ENCODE assay signal across 8 cellular contexts in genomic region chr3:14452676-14453367, GRCh38. TPM values are rescaled to one million over a fixed set of nuclear protein-coding genes. Genes with fewer than 3 reads are reported as not detected.
DNase-seq lines count a peak whose midpoint lies in the region; ATAC-seq and TF ChIP-seq lines count a peak whose summit lies in the region.

No MANE protein-coding gene starts in this region.

- H3K27me3 ChIP-seq in HCT116 (ENCODE audit: insufficient read depth, low read length) (no peaks in the 10 kb centered on the region), cardiac muscle cell (no peaks in the 10 kb centered on the region), HAP-1 (ENCODE audit: low read depth) (no peaks in the 10 kb centered on the region)

- H3K4me3 ChIP-seq in HCT116 (replicated peaks in 1 of 2; ENCODE audit: low read depth in 1 of 2, low read length in 2 of 2): peak overlapping the region in 1 of 2 experiments; percentile 27; a peak in 2 of 4 replicates
- no peak overlapping the region for H3K4me3 ChIP-seq in cardiac muscle cell
- no peak overlapping the region for H3K4me3 ChIP-seq in HAP-1

- TF ChIP-seq CTCF in HCT116 (IDR thresholded peaks at IDR 0.05 in 2 of 3, conservative IDR thresholded peaks at IDR 0.05 in 1 of 3; ENCODE audit: borderline replicate concordance in 1 of 3, insufficient read depth in 1 of 3, low read depth in 2 of 3, low read length in 2 of 3) (no peak), cardiac muscle cell (IDR thresholded peaks at IDR 0.05; ENCODE audit: low read depth, low read length) (peak; percentile 12)

- CTCF ChIA-PET in HCT116 (lab: Charles Lee): interaction anchor here (0.9 to 2.5 kb wide), 4 partner anchors 11 to 249 kb away, joined by 3 to 11 read pairs (median 4); no protein-coding TSS in a partner anchor

- H3K36me3 ChIP-seq in HCT116 (ENCODE audit: control insufficient read depth in 1 of 2, insufficient read depth in 2 of 2, low read length in 2 of 2) (peaks cover 6 to 30% of the 10 kb centered on the region in 2 experiments), cardiac muscle cell (peaks cover 4% of the 10 kb centered on the region), HAP-1 (replicated peaks) (peaks cover 32% of the 10 kb centered on the region)

- intact Hi-C loops in HCT116 (cut with micrococcal nuclease): loop anchor here (2.0 kb wide), 1 partner anchor 50 kb away; the partner anchor contains the start of gene SLC6A6

- H3K36me3 Mint-ChIP-seq in T-helper 17 cell (ENCODE audit: low read depth): peaks cover 8% of the 10 kb centered on the region

- no peak overlapping the region for H3K4me3 Mint-ChIP-seq in T-helper 17 cell

- in situ Hi-C loops in HAP-1 (cut with MboI; ENCODE audit: low sequenced_read_pairs): no loop called here

- no peaks in the 10 kb centered on the region for H3K27me3 Mint-ChIP-seq in T-helper 17 cell

- RAD21 ChIA-PET in HCT116 (lab: Charles Lee; ENCODE audit: low non-redundant PET in 1 of 2, low total read pairs in 2 of 2, uncharacterized antibody in 2 of 2, unreplicated experiment in 2 of 2): interaction anchor here in 1 of 2 experiments (0.9 kb wide), 1 partner anchor 9 kb away, joined by 3 read pairs; no protein-coding TSS in a partner anchor

- H3K79me2 ChIP-seq in HCT116 (ENCODE audit: insufficient read depth, low read length): no peaks in the 10 kb centered on the region

- H3K9me2 ChIP-seq in HCT116 (ENCODE audit: insufficient read depth): no peaks in the 10 kb centered on the region

- peak overlapping the region; percentile 19; the same call in 1 of the 2 replicates for H3K9ac ChIP-seq in HCT116 (ENCODE audit: low read length)

- H3K27ac ChIP-seq in HCT116 (ENCODE audit: low read depth, low read length): peak overlapping the region; percentile 75
- H3K27ac ChIP-seq in cardiac muscle cell: peak overlapping the region; percentile 16

- no peak overlapping the region for H2AFZ ChIP-seq in HCT116 (ENCODE audit: low read depth, low read length, poor library complexity, severe bottlenecking)

- BruUV-seq in HCT116 (replicated peaks; lab: Mats Ljungman, UMichigan): no TSS peak

- H3K4me1 Mint-ChIP-seq in T-helper 17 cell: peaks cover 9% of the 10 kb centered on the region

- TF ChIP-seq RAD21 in HCT116 (IDR thresholded peaks at IDR 0.05; ENCODE audit: low read depth): no peak

- POLR2A ChIA-PET in HCT116 (lab: Charles Lee): interaction anchor here (0.6 kb wide), 1 partner anchor 257 kb away, joined by 3 read pairs; no protein-coding TSS in a partner anchor

- DNase-seq in HCT116 (ENCODE audit: low read depth, low spot score): peak; percentile 73
- no peak for DNase-seq in T-helper 17 cell
- peak in 1 of 2 donors; percentile 99 for DNase-seq in cardiac muscle cell (ENCODE audit: low read depth in 1 of 2, low spot score in 1 of 2)
- DNase-seq in putamen (ENCODE audit: low spot score): peak; percentile 91
- DNase-seq in HAP-1 (ENCODE audit: low spot score in 2 of 2): no peak

- H4K20me1 ChIP-seq in HCT116 (ENCODE audit: insufficient read depth): no peaks in the 10 kb centered on the region

- H3K4me1 ChIP-seq in HCT116 (ENCODE audit: control insufficient read depth in 1 of 2, insufficient read depth in 2 of 2, low read length in 2 of 2) (peaks cover 23 to 32% of the 10 kb centered on the region in 2 experiments), cardiac muscle cell (ENCODE audit: low read depth) (peaks cover 9% of the 10 kb centered on the region), HAP-1 (no peaks in the 10 kb centered on the region)

- ATAC-seq in HCT116 (peak; percentile 85), T-helper 17 cell (no peak), HG02840 (IDR thresholded peaks at IDR 0.05; ENCODE audit: low FRiP score, unreplicated experiment) (no peak), GM18873 (IDR thresholded peaks at IDR 0.05; ENCODE audit: low FRiP score, unreplicated experiment) (no peak), HG03175 (IDR thresholded peaks at IDR 0.05; ENCODE audit: unreplicated experiment) (no peak)

- H3K9me3 ChIP-seq in HCT116 (ENCODE audit: control insufficient read depth in 1 of 2, insufficient read depth in 1 of 2, low read depth in 1 of 2, low read length in 2 of 2): no peaks in the 10 kb centered on the region
- no peaks in the 10 kb centered on the region for H3K9me3 ChIP-seq in T-helper 17 cell (ENCODE audit: control insufficient read depth, low read length, poor library complexity, severe bottlenecking)
- no peaks in the 10 kb centered on the region for H3K9me3 ChIP-seq in cardiac muscle cell (ENCODE audit: low read depth)
- no peaks in the 10 kb centered on the region for H3K9me3 ChIP-seq in HAP-1

- peak overlapping the region; percentile 83 for H3K27ac Mint-ChIP-seq in T-helper 17 cell

- no peak for TF ChIP-seq POLR2A in HCT116 (IDR thresholded peaks at IDR 0.05; ENCODE audit: borderline replicate concordance, extremely low read depth, insufficient read depth, insufficient read length)

- H3K4me2 ChIP-seq in HCT116 (ENCODE audit: low read length): peak overlapping the region; percentile 57

TF ChIP-seq in HCT116, 20 proteins besides CTCF, POLR2A, EP300 and RAD21:
- peak; percentile 70 for TF ChIP-seq SP1 (IDR thresholded peaks at IDR 0.05; ENCODE audit: low read depth)
- TF ChIP-seq SIN3A (IDR thresholded peaks at IDR 0.05; ENCODE audit: low read depth): peak; percentile 70
- TF ChIP-seq FOSL1 (IDR thresholded peaks at IDR 0.05; ENCODE audit: low read depth): peak; percentile 65
- TF ChIP-seq REST (IDR thresholded peaks at IDR 0.05; ENCODE audit: low read depth): no peak
- TF ChIP-seq POLR2AphosphoS5 (IDR thresholded peaks at IDR 0.05; ENCODE audit: low read depth, low read length): no peak; the same call in 1 of the 2 replicates
- no peak for TF ChIP-seq ATF3 (IDR thresholded peaks at IDR 0.05)
- peak; percentile 67 for TF ChIP-seq JUND (IDR thresholded peaks at IDR 0.05)
- 0 out of 2 replicates have a peak, but pooled peaks have one; percentile 38 for TF ChIP-seq CBX3 (IDR thresholded peaks at IDR 0.05; ENCODE audit: low read depth)
- peak; percentile 46 for TF ChIP-seq TCF7L2 (IDR thresholded peaks at IDR 0.05; ENCODE audit: borderline replicate concordance, extremely low read depth, insufficient read depth, insufficient read length)
- TF ChIP-seq ZBTB33 (IDR thresholded peaks at IDR 0.05; ENCODE audit: extremely low read depth, insufficient replicate concordance, low read length): no peak

RNA-seq across cellular contexts. Expression of gene SLC6A6, which starts 50.4 kb away (rescaled TPM):
- total RNA-seq in HCT116 (2021; ENCODE audit: unreplicated experiment): 36.3 TPM
- polyA plus RNA-seq in HCT116 (2012): 23.0 and 33.5 TPM in 2 replicates
- 10 to 100 TPM; 51.8 to 68.6 TPM for total RNA-seq in T-helper 17 cell
- 9.6 and 19.7 TPM in 2 replicates for total RNA-seq in cardiac muscle cell
- 5.4 and 11.8 TPM in 2 replicates for polyA plus RNA-seq in cardiac muscle cell

Comparison
In these comparisons a context has a peak if more than half of its experiments do, and no peak if none do; other contexts are left out.
1. DNase-seq: peak in HCT116 (single experiment) and putamen (single experiment); none in T-helper 17 cell (0 of 3) and HAP-1 (0 of 2).